In the genomic region with DNA sequence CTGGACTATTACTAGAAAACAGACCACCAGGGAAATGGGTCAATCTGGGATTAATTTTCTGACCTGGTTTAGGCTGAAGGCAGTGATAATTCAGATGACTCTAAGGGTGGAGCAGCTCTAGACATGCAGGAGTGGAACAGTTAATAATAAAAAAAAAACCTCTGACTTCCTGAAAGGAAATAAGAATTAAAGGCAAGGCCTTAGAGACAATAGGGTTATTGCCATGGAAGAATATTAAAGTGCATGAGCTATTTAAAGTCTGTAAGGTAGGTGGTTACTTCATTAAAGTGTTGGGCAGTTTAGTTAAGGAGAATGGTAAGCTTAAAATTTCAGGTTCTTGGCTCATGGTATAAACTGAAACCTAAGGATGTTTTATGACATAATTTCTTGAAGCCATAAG, we compare ENCODE assay signal across 34 cellular contexts. TPM values are rescaled to one million over a fixed set of nuclear protein-coding genes. Genes with fewer than 3 reads are reported as not detected.
"Had no signal": no experiment of that assay in that cellular context is flagged by ENCODE, and none has a peak within 500 bp of the region (broad histone marks: within the 10 kb centered on the region; RNA-seq: fewer than 3 reads in every experiment).

No MANE protein-coding gene starts in this region.

- ATAC-seq: activated CD4-positive, CD25-positive, alpha-beta regulatory T cell treated with anti-CD3 and anti-CD28 coated beads, Interleukin-2, amount 50 U/mL, for 24 hours; activated CD8-positive, alpha-beta T cell treated with anti-CD3 and anti-CD28 coated beads for 36 hours; activated T-cell treated with anti-CD3 and anti-CD28 coated beads, Interleukin-2, amount 50 U/mL, for 4 hours; activated T-helper 17 cell treated with anti-CD3 and anti-CD28 coated beads, Interleukin-2, amount 50 U/mL, for 72 hours; body of pancreas; foreskin keratinocyte; gastrocnemius medialis; T-helper 17 cell had no signal

- DNase-seq: activated B cell treated with CpG ODN at 0.5 μM for 24 hours; activated CD4-positive, alpha-beta T cell treated with anti-CD3 and anti-CD28 coated beads for 48 hours; activated CD4-positive, alpha-beta T cell treated with anti-CD3 and anti-CD28 coated beads, Interleukin-2, amount 50 U/mL, for 1 hour; activated CD4-positive, alpha-beta T cell treated with anti-CD3 and anti-CD28 coated beads, Interleukin-2, amount 50 U/mL, for 48 hours; activated CD8-positive, alpha-beta memory T cell treated with anti-CD3 and anti-CD28 coated beads for 24 hours; activated CD8-positive, alpha-beta T cell treated with anti-CD3 and anti-CD28 coated beads for 36 hours; activated effector memory CD4-positive, alpha-beta T cell treated with Interleukin-2 at 50 U/mL for 16 hours; activated gamma-delta T cell treated with Interleukin-2 at 50 U/mL for 16 hours; activated naive CD4-positive, alpha-beta T cell treated with anti-CD3 and anti-CD28 coated beads, Interleukin-2, amount 50 U/mL, for 16 hours; activated naive CD4-positive, alpha-beta T cell treated with Interleukin-2 at 50 U/mL for 16 hours; activated T-cell treated with anti-CD3 and anti-CD28 coated beads, Interleukin-2, amount 50 U/mL, for 4 hours; adrenal gland; amygdala; aorta; body of pancreas; caudate nucleus; cortex of kidney; effector CD8-positive, alpha-beta T cell; foreskin keratinocyte; gastrocnemius medialis; glutamatergic neuron; heart left ventricle; T-helper 1 cell; T-helper 17 cell; T1000; WERI-Rb-1 had no signal

- H3K9me3 ChIP-seq: adrenal gland, body of pancreas, esophagus muscularis mucosa, gastrocnemius medialis, heart left ventricle had no signal

- H3K27ac ChIP-seq: adrenal gland, body of pancreas, esophagus muscularis mucosa, foreskin keratinocyte, gastrocnemius medialis, WERI-Rb-1 had no signal

- H3K4me1 ChIP-seq: adrenal gland, foreskin keratinocyte, gastrocnemius medialis had no signal

- H3K27me3 ChIP-seq: adrenal gland, body of pancreas, esophagus muscularis mucosa, foreskin keratinocyte, gastrocnemius medialis, heart left ventricle had no signal

- H3K4me3 ChIP-seq: adrenal gland, body of pancreas, esophagus muscularis mucosa, gastrocnemius medialis, heart left ventricle had no signal

- H3K36me3 ChIP-seq: adrenal gland, esophagus muscularis mucosa, gastrocnemius medialis, heart left ventricle, WERI-Rb-1 had no signal

- FAIRE-seq: colon, endometrium had no signal

RNA-seq across cellular contexts. Expression of a gene that starts 40.9 kb away (rescaled TPM):
- total RNA-seq: activated B cell treated with CpG ODN at 0.5 μM for 24 hours; activated CD8-positive, alpha-beta T cell treated with anti-CD3 and anti-CD28 coated beads for 36 hours; activated T-helper 17 cell treated with anti-CD3 and anti-CD28 coated beads, Interleukin-2, amount 50 U/mL, for 72 hours; body of pancreas; chondrocyte; dermis microvascular lymphatic vessel endothelial cell; epithelial cell of proximal tubule; foreskin keratinocyte; heart left ventricle; T-helper 17 cell had no signal
- polyA plus RNA-seq: foreskin keratinocyte had no signal
